Comparison of ENCODE assay signal across 24 cellular contexts in the genomic region with DNA sequence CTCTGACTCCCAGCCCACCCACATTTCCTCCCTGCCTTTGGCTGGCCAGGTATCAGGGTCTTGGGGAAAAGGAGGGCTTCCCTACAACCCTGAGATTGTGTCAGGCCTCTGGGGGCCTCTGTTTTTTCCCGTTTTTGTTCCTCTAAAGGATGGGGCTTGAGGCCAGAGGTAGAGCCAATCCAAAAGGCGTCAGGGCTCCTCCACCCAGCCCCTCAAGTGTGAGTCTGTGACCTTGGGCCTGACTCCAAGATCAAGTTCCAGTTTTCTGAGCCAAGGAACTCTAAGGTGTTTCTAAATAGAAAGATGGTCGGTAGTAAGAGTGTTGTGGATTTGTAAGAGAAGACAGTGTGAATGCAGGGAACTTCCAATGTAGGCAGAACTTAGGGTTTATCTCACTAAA. TPM values are rescaled to one million over a fixed set of nuclear protein-coding genes. Genes with fewer than 3 reads are reported as not detected.
A peak's percentile ranks its signal among the peaks of the same experiment; 100 is the strongest.
DNase-seq lines count a peak whose midpoint lies in the region; TF ChIP-seq lines count a peak whose summit lies in the region.
"Had no signal": no experiment of that assay in that cellular context is flagged by ENCODE, and none has a peak within 500 bp of the region (broad histone marks: within the 10 kb centered on the region; RNA-seq: fewer than 3 reads in every experiment).

No MANE protein-coding gene starts in this region.

- H3K27ac Mint-ChIP-seq in Calu3 (ENCODE audit: unreplicated experiment): peak overlapping the region; percentile 33
- H3K27ac Mint-ChIP-seq in glutamatergic neuron (ENCODE audit: unreplicated experiment): no peak overlapping the region
- H3K27ac Mint-ChIP-seq: CD4-positive, CD25-positive, alpha-beta regulatory T cell had no signal

- no peaks in the 10 kb centered on the region for H3F3A ChIP-seq in OCI-LY1 (ENCODE audit: insufficient read depth, low read length)

- H3K4me1 ChIP-seq in OCI-LY1 (ENCODE audit: insufficient read depth, low read length, severe bottlenecking) (peaks cover 44% of the 10 kb centered on the region), subcutaneous abdominal adipose tissue (ENCODE audit: control insufficient read depth in 5 of 5, insufficient read depth in 5 of 5, low read length in 5 of 5) (peaks cover 18 to 82% (median 79%) of the 10 kb centered on the region in 5 donors)
- H3K4me1 ChIP-seq: BE2C had no signal

- H4K20me1 ChIP-seq in OCI-LY1 (ENCODE audit: insufficient read depth, low read length): no peaks in the 10 kb centered on the region

- no peak overlapping the region for H3K4me3 ChIP-seq in OCI-LY1 (ENCODE audit: low read depth, low read length, poor library complexity, severe bottlenecking)
- no peak overlapping the region for H3K4me3 ChIP-seq in subcutaneous abdominal adipose tissue (ENCODE audit: low read depth in 1 of 5, low read length in 5 of 5)
- H3K4me3 ChIP-seq: GM12878, SK-N-MC had no signal

- H3K27me3 Mint-ChIP-seq in Calu3 (ENCODE audit: unreplicated experiment): no peaks in the 10 kb centered on the region
- peaks cover 7% of the 10 kb centered on the region for H3K27me3 Mint-ChIP-seq in glutamatergic neuron (ENCODE audit: unreplicated experiment)
- H3K27me3 Mint-ChIP-seq: CD4-positive, CD25-positive, alpha-beta regulatory T cell had no signal

- no TSS peak for BruUV-seq in Calu3 (replicated peaks; lab: Mats Ljungman, UMichigan)

- H3K4me3 Mint-ChIP-seq in Calu3 (ENCODE audit: low read depth, unreplicated experiment) (no peak overlapping the region), glutamatergic neuron (ENCODE audit: unreplicated experiment) (peak overlapping the region; percentile 97)

- peak overlapping the region; percentile 17; the same call in 1 of the 2 replicates for H3K4me2 ChIP-seq in OCI-LY1 (ENCODE audit: low read length)

- H3K9me3 ChIP-seq in OCI-LY1 (ENCODE audit: low read length) (no peaks in the 10 kb centered on the region), subcutaneous abdominal adipose tissue (ENCODE audit: control insufficient read depth in 5 of 5, low read length in 5 of 5) (no peaks in the 10 kb centered on the region)
- H3K9me3 ChIP-seq: BE2C had no signal

- no peak for TF ChIP-seq CTCF in Calu3 (IDR thresholded peaks at IDR 0.05; ENCODE audit: unreplicated experiment)
- no peak for TF ChIP-seq CTCF in OCI-LY1 (IDR thresholded peaks at IDR 0.05; ENCODE audit: low read length)
- no peak for TF ChIP-seq CTCF in glutamatergic neuron (IDR thresholded peaks at IDR 0.05; ENCODE audit: partially characterized antibody, unreplicated experiment)

- H3K9me2 ChIP-seq in OCI-LY1 (ENCODE audit: low read depth, low read length): no peaks in the 10 kb centered on the region

- H2AFZ ChIP-seq in OCI-LY1 (ENCODE audit: low read length): no peak overlapping the region

- H3K9me3 Mint-ChIP-seq in Calu3 (ENCODE audit: low read depth, unreplicated experiment) (no peaks in the 10 kb centered on the region), glutamatergic neuron (ENCODE audit: unreplicated experiment) (peaks cover 11% of the 10 kb centered on the region)
- H3K9me3 Mint-ChIP-seq: CD4-positive, CD25-positive, alpha-beta regulatory T cell had no signal

- H3K27me3 ChIP-seq in OCI-LY1 (ENCODE audit: insufficient read depth, low read length) (no peaks in the 10 kb centered on the region), subcutaneous abdominal adipose tissue (ENCODE audit: control insufficient read depth in 5 of 5, insufficient read depth in 4 of 5, low read length in 5 of 5) (no peaks in the 10 kb centered on the region)
- H3K27me3 ChIP-seq: BE2C had no signal

- H3K79me2 ChIP-seq in OCI-LY1 (ENCODE audit: insufficient read depth, low read length): peaks cover 23% of the 10 kb centered on the region; the same call in 1 of the 2 replicates

- DNase-seq in Calu3: no peak
- no peak for DNase-seq in glutamatergic neuron
- no peak for DNase-seq in HK-2 (ENCODE audit: unreplicated experiment)
- DNase-seq in hypothalamus (lab: John Stamatoyannopoulos, UW): no peak
- DNase-seq in 8988T: no peak
- DNase-seq: BE2C; CD4-positive, CD25-positive, alpha-beta regulatory T cell; COR-L47; DMS 273 treated with DMSO at 0.1 percent for 48 hours; DMS79 treated with DMSO at 0.1 percent for 48 hours; H7; MM.1S; NCI-H1048; NCI-H1417 treated with DMSO at 0.1 percent for 48 hours; NCI-H187; NCI-H446; NCI-H526; PC-3; SHP77 treated with DMSO at 0.1 percent for 48 hours had no signal

- no peak overlapping the region for H3K27ac ChIP-seq in OCI-LY1 (ENCODE audit: low read depth, low read length, poor library complexity, severe bottlenecking)
- peak overlapping the region; percentile 89 for H3K27ac ChIP-seq in subcutaneous abdominal adipose tissue (ENCODE audit: low read depth, low read length)
- H3K27ac ChIP-seq: RWPE1, SK-N-MC had no signal

- H3K36me3 ChIP-seq in OCI-LY1 (ENCODE audit: insufficient read depth, low read length): peaks cover 5% of the 10 kb centered on the region; the same call in 1 of the 2 replicates
- peaks cover 0 to 14% (median 10%) of the 10 kb centered on the region in 5 donors for H3K36me3 ChIP-seq in subcutaneous abdominal adipose tissue (ENCODE audit: control insufficient read depth in 5 of 5, insufficient read depth in 5 of 5, low read length in 5 of 5)
- H3K36me3 ChIP-seq: BE2C had no signal

- CTCF ChIA-PET in Calu3 (lab: Charles Lee): interaction anchor here (0.7 kb wide), 1 partner anchor 602 kb away, joined by 3 read pairs; no protein-coding TSS in a partner anchor

- intact Hi-C loops in Calu3 (cut with micrococcal nuclease; ENCODE audit: unreplicated experiment): loop anchor here (5.0 kb wide), 1 partner anchor 172 kb away; no protein-coding TSS in a partner anchor

- H3K4me1 Mint-ChIP-seq in Calu3 (ENCODE audit: low read depth, unreplicated experiment): peaks cover 81% of the 10 kb centered on the region
- H3K4me1 Mint-ChIP-seq in glutamatergic neuron (ENCODE audit: low read depth, unreplicated experiment): peaks cover 55% of the 10 kb centered on the region

- H3K36me3 Mint-ChIP-seq in Calu3 (ENCODE audit: insufficient read depth, unreplicated experiment): peaks cover 51% of the 10 kb centered on the region
- no peaks in the 10 kb centered on the region for H3K36me3 Mint-ChIP-seq in glutamatergic neuron (ENCODE audit: unreplicated experiment)
- H3K36me3 Mint-ChIP-seq: CD4-positive, CD25-positive, alpha-beta regulatory T cell had no signal

- H3K9ac ChIP-seq in OCI-LY1 (ENCODE audit: low read length) (no peak overlapping the region), subcutaneous abdominal adipose tissue (ENCODE audit: low read length in 5 of 5) (peak overlapping the region in 3 of 5 donors; percentile 4 to 20 (median 12))

RNA-seq across cellular contexts. Expression of a gene that starts 6.6 kb away (rescaled TPM):
- 48.8 and 55.5 TPM in 2 replicates for total RNA-seq in Calu3 (2022)
- total RNA-seq in glutamatergic neuron (ENCODE audit: unreplicated experiment): 63.9 TPM
